In genomic region chr14:52033131-52033642, GRCh38 we compare ENCODE assay signal across 13 cellular contexts. TPM values are rescaled to one million over a fixed set of nuclear protein-coding genes. Genes with fewer than 3 reads are reported as not detected.
DNase-seq lines count a peak whose midpoint lies in the region; ATAC-seq and TF ChIP-seq lines count a peak whose summit lies in the region.
"Had no signal": no experiment of that assay in that cellular context is flagged by ENCODE, and none has a peak within 500 bp of the region (broad histone marks: within the 10 kb centered on the region; RNA-seq: fewer than 3 reads in every experiment).

No MANE protein-coding gene starts in this region.

- H3K9me3 ChIP-seq in heart left ventricle (no peaks in the 10 kb centered on the region), lung (ENCODE audit: control insufficient read depth in 2 of 2, insufficient read depth in 1 of 2, low read length in 1 of 2) (no peaks in the 10 kb centered on the region), uterus (no peaks in the 10 kb centered on the region)
- H3K9me3 ChIP-seq: MG63 had no signal

- intact Hi-C loops in heart left ventricle (cut with DNase I), result loop anchor here in 2 of 10 donors (5.0 kb wide), 2 partner anchors 34 to 36 kb away; partner anchors contain the start of gene NID2 (in 1 of the 2)
- intact Hi-C loops in Right ventricle myocardium inferior (cut with DNase I), result no loop called here
- intact Hi-C loops in uterus (cut with DNase I; ENCODE audit: low total_unique reads), result no loop called here

- TF ChIP-seq POLR2A in heart left ventricle (IDR thresholded peaks at IDR 0.05) (no peak), uterus (IDR thresholded peaks at IDR 0.05) (no peak)

- ATAC-seq in heart left ventricle, result no peak
- no peak for ATAC-seq in Right ventricle myocardium inferior
- ATAC-seq in lung (ENCODE audit: insufficient read depth, low FRiP score), result no peak
- ATAC-seq: left lobe of liver had no signal

- H3K27ac ChIP-seq in heart left ventricle (peak overlapping the region in 10 of 12 donors; percentile 1 to 81 (median 68)), lung (ENCODE audit: low read depth in 1 of 2, low read length in 1 of 2) (peak overlapping the region; percentile 14 to 83), uterus (peak overlapping the region; percentile 46 to 47)

- H3K4me1 ChIP-seq in heart left ventricle (peaks cover 0 to 45% (median 30%) of the 10 kb centered on the region in 12 donors), lung (ENCODE audit: control insufficient read depth in 2 of 2, insufficient read depth in 2 of 2, low read length in 2 of 2) (peaks cover 2 to 19% of the 10 kb centered on the region in 2 donors), uterus (peaks cover 0 to 3% of the 10 kb centered on the region in 2 donors)

- no peak overlapping the region for H3K4me3 ChIP-seq in heart left ventricle
- no peak overlapping the region for H3K4me3 ChIP-seq in lung
- no peak overlapping the region for H3K4me3 ChIP-seq in uterus
- H3K4me3 ChIP-seq: MG63 had no signal

- H3K27me3 ChIP-seq in heart left ventricle, result no peaks in the 10 kb centered on the region
- no peaks in the 10 kb centered on the region for H3K27me3 ChIP-seq in lung (ENCODE audit: control insufficient read depth, insufficient read depth)
- H3K27me3 ChIP-seq in uterus, result no peaks in the 10 kb centered on the region
- H3K27me3 ChIP-seq: MG63 had no signal

- TF ChIP-seq CTCF in heart left ventricle (IDR thresholded peaks at IDR 0.05) (no peak), lung (IDR thresholded peaks at IDR 0.05; ENCODE audit: control extremely low read depth, extremely low read depth) (no peak), uterus (IDR thresholded peaks at IDR 0.05) (no peak)

- WGBS in heart left ventricle, 4 donors, result 58 to 68% (median 65%) methylated on average over 10 of the region's 10 CpGs
- WGBS in lung, 2 donors, result 63 to 65% methylated on average over 10 of the region's 10 CpGs

- H3K36me3 ChIP-seq in heart left ventricle (peaks cover 0 to 56% (median 36%) of the 10 kb centered on the region in 9 donors), lung (ENCODE audit: control insufficient read depth in 2 of 2, insufficient read depth in 2 of 2, low read length in 2 of 2) (peaks cover 0 to 3% of the 10 kb centered on the region in 2 donors), uterus (no peaks in the 10 kb centered on the region)
- H3K36me3 ChIP-seq: MG63 had no signal

- no peak for DNase-seq in heart left ventricle
- no peak for DNase-seq in Right ventricle myocardium inferior (ENCODE audit: missing footprints)
- DNase-seq in astrocyte of the hippocampus (ENCODE audit: low read depth, low spot score), result peak; percentile 56
- no peak for DNase-seq in lung (ENCODE audit: low spot score)
- DNase-seq in uterus, result no peak
- no peak for DNase-seq in activated CD4-positive, CD25-positive, alpha-beta regulatory T cell treated with anti-CD3 and anti-CD28 coated beads, Interleukin-2, amount 50 U/mL, for 72 hours
- DNase-seq in DMS53 treated with DMSO at 0.1 percent for 48 hours (lab: John Stamatoyannopoulos, UW; ENCODE audit: unreplicated experiment), result no peak
- no peak for DNase-seq in NCI-H1048 (lab: John Stamatoyannopoulos, UW)
- DNase-seq: activated CD4-positive, alpha-beta T cell treated with anti-CD3 and anti-CD28 coated beads, Interleukin-2, amount 50 U/mL, for 1 hour; MG63; NCI-H526; SW 1271 had no signal

RNA-seq across cellular contexts. Expression of gene NID2, which starts 35.7 kb away (rescaled TPM):
- total RNA-seq in heart left ventricle (10 to 100 TPM; 32.0 to 77.4 (median 40.9) TPM), Right ventricle myocardium inferior (41.8 TPM), lung (100 to 1,000 TPM in 1 of 2 donors, 1 to 10 TPM in 1; 9.7 to 116 TPM), uterus (10 to 100 TPM in 3 of 4 donors, 1 to 10 TPM in 1; 8.2 to 92.6 (median 32.4) TPM)
- polyA plus RNA-seq in heart left ventricle (10 to 100 TPM; 17.3 to 18.8 TPM), lung (1 to 10 TPM; 3.4 to 6.0 TPM)

RNA-seq across cellular contexts. Expression of gene RTRAF, which starts 43.8 kb away (rescaled TPM):
- total RNA-seq in heart left ventricle (100 to 1,000 TPM in 7 of 9 donors, 10 to 100 TPM in 2; 72.9 to 260 (median 193) TPM), Right ventricle myocardium inferior (276 TPM), lung (100 to 1,000 TPM; 112 to 156 TPM), uterus (100 to 1,000 TPM in 1 of 4 donors, 10 to 100 TPM in 3; 21.8 to 129 (median 44.4) TPM)
- polyA plus RNA-seq in heart left ventricle (100 to 1,000 TPM; 163 to 272 TPM), lung (100 to 1,000 TPM in 1 of 2 donors, 10 to 100 TPM in 1; 84.1 to 167 TPM)
